8 cellular contexts compared by ENCODE assay signal in genomic region chr19:36849701-36850645, GRCh38. TPM values are rescaled to one million over a fixed set of nuclear protein-coding genes. Genes with fewer than 3 reads are reported as not detected.
DNase-seq lines count a peak whose midpoint lies in the region; ATAC-seq and TF ChIP-seq lines count a peak whose summit lies in the region.

No MANE protein-coding gene starts in this region.

- no peak overlapping the region for H3K4me3 Mint-ChIP-seq in nephron progenitor cell

- H3K4me2 ChIP-seq in Karpas-422 (ENCODE audit: low read depth, low read length, poor library complexity, severe bottlenecking): peak overlapping the region; percentile 85

- H3K27me3 Mint-ChIP-seq in nephron progenitor cell (ENCODE audit: low read depth, poor library complexity): no peaks in the 10 kb centered on the region

- peak overlapping the region; percentile 85 for H3K9ac ChIP-seq in Karpas-422 (ENCODE audit: low read length)

- TF ChIP-seq CTCF in RWPE1 (conservative IDR thresholded peaks at IDR 0.05; ENCODE audit: low read depth) (no peak), nephron progenitor cell (IDR thresholded peaks at IDR 0.05) (no peak)

- H3K4me1 Mint-ChIP-seq in nephron progenitor cell: peaks cover 5% of the 10 kb centered on the region

- H4K20me1 ChIP-seq in Karpas-422 (ENCODE audit: insufficient read depth, low read depth, low read length): no peaks in the 10 kb centered on the region

- H2AFZ ChIP-seq in Karpas-422 (ENCODE audit: low read length): peak overlapping the region; percentile 94

- peaks cover 59% of the 10 kb centered on the region for H3K79me2 ChIP-seq in Karpas-422 (ENCODE audit: low read length)

- H3K9me3 Mint-ChIP-seq in nephron progenitor cell: peaks cover 21% of the 10 kb centered on the region

- H3K27ac ChIP-seq in Karpas-422 (ENCODE audit: low read length): peak overlapping the region; percentile 48
- H3K27ac ChIP-seq in RWPE1: peak overlapping the region; percentile 75

- no peak overlapping the region for H3K27ac Mint-ChIP-seq in nephron progenitor cell

- no peaks in the 10 kb centered on the region for H3K27me3 ChIP-seq in Karpas-422 (ENCODE audit: low read length)

- peaks cover 12% of the 10 kb centered on the region for H3K4me1 ChIP-seq in Karpas-422 (ENCODE audit: low read length)

- H3K9me2 ChIP-seq in Karpas-422 (replicated peaks; ENCODE audit: insufficient read depth, low read length): no peaks in the 10 kb centered on the region

- CTCF ChIA-PET in RWPE1 (lab: Yijun Ruan, JAX): interaction anchor here (1.2 kb wide), 1 partner anchor 31 kb away, joined by 3 read pairs; no protein-coding TSS in a partner anchor

- DNase-seq in DMS79 treated with DMSO at 0.1 percent for 48 hours (lab: John Stamatoyannopoulos, UW): peak; percentile 74
- peak; percentile 97 for DNase-seq in Karpas-422
- peak; percentile 82 for DNase-seq in RWPE1 (ENCODE audit: low spot score)
- peak; percentile 85 for DNase-seq in activated effector memory CD4-positive, alpha-beta T cell treated with Interleukin-2 at 50 U/mL for 16 hours
- peak; percentile 83 for DNase-seq in fibroblast of the conjunctiva (ENCODE audit: low read depth)
- peak; percentile 87 for DNase-seq in nephron progenitor cell
- peak; percentile 90 for DNase-seq in stimulated activated naive CD4-positive, alpha-beta T cell treated with Interleukin-2 at 50 U/mL for 16 hours (lab: John Stamatoyannopoulos, UW)

- peak; percentile 88 for ATAC-seq in GM21717 (IDR thresholded peaks at IDR 0.05; ENCODE audit: unreplicated experiment)

- peak overlapping the region; percentile 92 for H3K4me3 ChIP-seq in Karpas-422 (ENCODE audit: low read length)

- POLR2A ChIA-PET in RWPE1 (lab: Yijun Ruan, JAX; ENCODE audit: low non-redundant PET): interaction anchor here (0.7 to 1.3 kb wide), 3 partner anchors 12 to 479 kb away, joined by 3 to 4 read pairs (median 3); partner anchors contain the start of gene ZNF383

- H3K36me3 Mint-ChIP-seq in nephron progenitor cell (ENCODE audit: low read depth): peaks cover 38% of the 10 kb centered on the region

- peaks cover 41% of the 10 kb centered on the region for H3K36me3 ChIP-seq in Karpas-422 (ENCODE audit: insufficient read depth, low read length)

- peaks cover 14% of the 10 kb centered on the region for H3K9me3 ChIP-seq in Karpas-422 (ENCODE audit: low read length)

RNA-seq across cellular contexts. Expression of gene ZNF345, which starts 0.7 kb away (rescaled TPM):
- total RNA-seq in Karpas-422 (2014; rRNA removed; shearing (Covaris generic); ENCODE audit: low replicate concordance): 4.4 and 11.3 TPM in 2 replicates

RNA-seq across cellular contexts. Expression of gene ZNF790, which starts 11.8 kb away (rescaled TPM):
- total RNA-seq in Karpas-422 (2014; rRNA removed; shearing (Covaris generic); ENCODE audit: low replicate concordance): 10.5 and 16.1 TPM in 2 replicates

Comparison
In these comparisons a context has a peak if more than half of its experiments do, and no peak if none do; other contexts are left out.
1. Peak in every context shown above with its lines: DNase-seq, ATAC-seq, H3K4me3 ChIP-seq and H3K27ac ChIP-seq.